9 cellular contexts compared by ENCODE assay signal in the genomic region with DNA sequence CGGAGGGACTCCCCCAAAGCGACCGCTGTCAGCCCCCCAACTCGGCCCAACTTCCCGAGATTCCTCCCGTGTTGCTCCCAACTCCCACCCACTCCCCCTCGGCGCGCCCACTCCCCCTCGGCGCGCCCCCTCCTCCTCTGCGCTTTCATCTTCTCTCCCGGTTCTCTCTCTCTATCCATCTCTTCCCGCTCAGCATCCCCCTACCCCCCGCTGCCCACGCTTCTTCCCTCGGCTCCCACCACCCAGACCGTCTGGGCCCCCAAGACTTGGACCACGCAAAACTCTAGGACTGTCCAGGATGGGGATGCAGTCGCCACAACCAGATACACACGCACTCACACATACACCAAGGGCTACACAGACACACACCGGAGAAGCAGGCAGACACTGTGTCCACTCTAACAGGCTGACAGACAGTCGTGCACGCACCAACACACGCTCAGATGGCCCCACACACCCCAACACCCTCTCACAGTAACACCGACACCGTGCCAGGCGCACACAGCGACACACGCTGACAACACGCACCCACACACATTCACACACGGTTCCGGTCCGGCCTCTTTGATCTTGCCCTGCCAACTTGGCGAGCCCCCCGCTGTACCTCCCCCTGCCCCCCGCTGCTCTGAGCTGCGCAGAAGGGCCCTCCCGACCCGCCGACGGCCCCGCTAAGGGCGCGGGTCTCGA. TPM values are rescaled to one million over a fixed set of nuclear protein-coding genes. Genes with fewer than 3 reads are reported as not detected.
DNase-seq lines count a peak whose midpoint lies in the region; ATAC-seq and TF ChIP-seq lines count a peak whose summit lies in the region.
"Had no signal": no experiment of that assay in that cellular context is flagged by ENCODE, and none has a peak within 500 bp of the region (broad histone marks: within the 10 kb centered on the region; RNA-seq: fewer than 3 reads in every experiment).

No MANE protein-coding gene starts in this region.

- no peaks in the 10 kb centered on the region for H3K36me3 ChIP-seq in adipocyte (ENCODE audit: control insufficient read depth, insufficient read depth, low read length, severe bottlenecking)
- H3K36me3 ChIP-seq in right lobe of liver: no peaks in the 10 kb centered on the region
- H3K36me3 ChIP-seq in testis (ENCODE audit: low read depth, missing control alignments): no peaks in the 10 kb centered on the region

- H3K9ac ChIP-seq in adipocyte (ENCODE audit: low read length): no peak overlapping the region

- H3K27me3 ChIP-seq in adipocyte (replicated peaks; ENCODE audit: control insufficient read depth, insufficient read depth, low read length) (peaks cover 41% of the 10 kb centered on the region), right lobe of liver (peaks cover 0 to 12% of the 10 kb centered on the region in 2 donors), testis (no peaks in the 10 kb centered on the region)

- no peak for ATAC-seq in activated CD4-positive, CD25-positive, alpha-beta regulatory T cell treated with anti-CD3 and anti-CD28 coated beads, Interleukin-2, amount 50 U/mL, for 24 hours
- peak in 3 of 4 donors; percentile 3 to 29 (median 25) for ATAC-seq in right lobe of liver
- ATAC-seq in GM18868 (IDR thresholded peaks at IDR 0.05; ENCODE audit: unreplicated experiment): no peak

- WGBS in right lobe of liver (ENCODE audit: insufficient coverage, low coverage, low lambda C conversion rate, missing lambda C conversion rate): 1% methylated on average over 23 of the region's 47 CpGs
- 12 to 15% methylated on average over 29 to 46 of the region's 47 CpGs for WGBS in testis, 2 donors

- peak; percentile 30 for DNase-seq in activated CD4-positive, CD25-positive, alpha-beta regulatory T cell treated with anti-CD3 and anti-CD28 coated beads, Interleukin-2, amount 50 U/mL, for 72 hours
- DNase-seq in adipocyte (ENCODE audit: low read depth) (peak; percentile 10), right lobe of liver (peak in 2 of 3 donors; percentile 42 to 46), testis (no peak), germinal center (ENCODE audit: low spot score) (no peak), NCI-H1105 treated with DMSO at 0.1 percent for 48 hours (lab: John Stamatoyannopoulos, UW) (no peak)

- intact Hi-C loops in right lobe of liver (cut with DNase I): no loop called here
- intact Hi-C loops in testis (cut with DNase I; ENCODE audit: low total_unique reads): no loop called here

- H3K9me3 ChIP-seq in adipocyte (ENCODE audit: control insufficient read depth, low read length): no peaks in the 10 kb centered on the region
- no peaks in the 10 kb centered on the region for H3K9me3 ChIP-seq in right lobe of liver
- H3K9me3 ChIP-seq in testis: no peaks in the 10 kb centered on the region

- TF ChIP-seq CTCF in right lobe of liver (IDR thresholded peaks at IDR 0.05) (no peak), testis (IDR thresholded peaks at IDR 0.05) (no peak)

- H3K27ac ChIP-seq in right lobe of liver (no peak overlapping the region), testis (no peak overlapping the region)

- no peaks in the 10 kb centered on the region for H3K4me1 ChIP-seq in adipocyte (ENCODE audit: control insufficient read depth, insufficient read depth, low read length)
- H3K4me1 ChIP-seq in right lobe of liver: peaks cover 0 to 30% (median 3%) of the 10 kb centered on the region in 4 donors
- H3K4me1 ChIP-seq in testis: peaks cover 13% of the 10 kb centered on the region

- TF ChIP-seq POLR2A in right lobe of liver (IDR thresholded peaks at IDR 0.05): no peak
- no peak for TF ChIP-seq POLR2A in testis (IDR thresholded peaks at IDR 0.05)

- H3K4me3 ChIP-seq in adipocyte (ENCODE audit: low read length) (peak overlapping the region; percentile 54), right lobe of liver (peak overlapping the region in 2 of 3 donors; percentile 44 to 45), testis (peak overlapping the region; percentile 57 to 58)

RNA-seq across cellular contexts. Expression of a gene that starts 1.1 kb away (rescaled TPM):
- total RNA-seq in right lobe of liver: 1 to 10 TPM in 2 of 6 experiments, under 1 TPM in 4; 0.05 to 1.9 (median 0.81) TPM
- total RNA-seq in testis: 10 to 100 TPM in 1 of 2 donors, 1 to 10 TPM in 1; 8.1 to 16.7 TPM
- 7.4 TPM for polyA plus RNA-seq in testis (ENCODE audit: insufficient read depth, low read depth, low replicate concordance)
- total RNA-seq: M059J had no signal

Comparison
In these comparisons a context has a peak if more than half of its experiments do, and no peak if none do; other contexts are left out.
1. DNase-seq: peak in activated CD4-positive, CD25-positive, alpha-beta regulatory T cell treated with anti-CD3 and anti-CD28 coated beads, Interleukin-2, amount 50 U/mL, for 72 hours (single experiment), adipocyte (single experiment) and right lobe of liver (2 of 3); none in testis (single experiment), germinal center (single experiment) and NCI-H1105 treated with DMSO at 0.1 percent for 48 hours (single experiment).
2. ATAC-seq: peak in right lobe of liver (3 of 4); none in activated CD4-positive, CD25-positive, alpha-beta regulatory T cell treated with anti-CD3 and anti-CD28 coated beads, Interleukin-2, amount 50 U/mL, for 24 hours (0 of 2) and GM18868 (single experiment).
3. Peak in every context shown above with its lines, with median percentiles within 50 percentile points of each other: H3K4me3 ChIP-seq.